Comparison of ENCODE assay signal across 8 cellular contexts in the genomic region with DNA sequence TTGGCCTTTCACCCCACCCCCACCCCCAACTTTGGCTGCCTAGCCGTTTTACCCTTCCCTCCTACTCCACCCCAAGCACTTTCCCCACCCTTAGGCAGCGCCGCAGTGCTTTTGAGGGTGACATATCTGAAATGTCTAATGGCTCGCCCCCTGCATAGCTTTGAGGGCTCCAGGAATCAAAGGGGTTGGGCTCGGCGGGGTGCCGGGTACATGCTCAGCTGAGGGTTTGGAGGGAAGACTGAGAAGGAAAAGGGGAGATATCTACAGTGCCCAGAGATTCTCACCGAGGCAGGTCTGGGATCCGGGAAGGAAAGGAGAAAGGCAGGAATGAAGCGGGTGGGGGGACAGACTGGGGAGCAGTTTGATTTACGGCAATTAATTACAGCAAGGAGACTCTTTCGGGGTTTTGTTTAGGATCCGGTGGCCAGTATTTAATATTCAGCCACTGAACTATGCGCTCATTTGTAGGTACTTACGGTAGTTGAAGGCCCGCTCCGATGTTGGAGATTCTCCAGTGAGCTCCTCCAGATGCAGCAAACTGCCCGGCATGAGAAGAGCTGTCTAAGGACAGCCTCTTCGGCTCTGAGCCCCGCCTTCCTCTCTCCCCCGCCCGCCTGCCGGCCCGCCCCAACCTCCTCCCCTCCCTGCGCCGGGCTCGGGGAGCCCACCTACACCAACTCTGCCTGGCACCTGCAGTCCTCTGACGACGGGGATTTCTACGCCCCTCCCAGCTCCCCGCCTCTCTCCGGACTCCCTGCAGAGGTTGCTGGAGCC. TPM values are rescaled to one million over a fixed set of nuclear protein-coding genes. Genes with fewer than 3 reads are reported as not detected.
DNase-seq lines count a peak whose midpoint lies in the region; ATAC-seq, FAIRE-seq and TF ChIP-seq lines count a peak whose summit lies in the region.
"Had no signal": no experiment of that assay in that cellular context is flagged by ENCODE, and none has a peak within 500 bp of the region (broad histone marks: within the 10 kb centered on the region; RNA-seq: fewer than 3 reads in every experiment).

TSS of gene IGSF1 (minus strand) at position 569 of the 774 bp plus-strand sequence. CDS start 2,632 bp downstream, outside the sequence.

- no peak within 1 kb of the TSS for H3K27ac Mint-ChIP-seq in astrocyte (ENCODE audit: unreplicated experiment)

- no peak for ATAC-seq in GM18909 (IDR thresholded peaks at IDR 0.05; ENCODE audit: poor library complexity, unreplicated experiment)

- H4K20me1 ChIP-seq in astrocyte (ENCODE audit: insufficient read depth, low read length) = no peaks in the 10 kb centered on the region

- H3K27me3 Mint-ChIP-seq in astrocyte (ENCODE audit: low read depth, unreplicated experiment) = no peaks in the 10 kb centered on the region

- no peak for FAIRE-seq in astrocyte (lab: Jason Lieb, UNC)

- no peaks in the 10 kb centered on the region for H3K9me3 ChIP-seq in astrocyte (ENCODE audit: insufficient read depth, low read depth, low read length)

- H3K9me3 Mint-ChIP-seq in astrocyte (ENCODE audit: unreplicated experiment) = no peaks in the 10 kb centered on the region

- H3K36me3 ChIP-seq in astrocyte (ENCODE audit: insufficient read depth, low read length) = no peaks in the 10 kb centered on the region

- H3K4me1 Mint-ChIP-seq in astrocyte (ENCODE audit: low read depth, unreplicated experiment) = no peaks in the 10 kb centered on the region

- H3K4me1 ChIP-seq in astrocyte (ENCODE audit: insufficient read depth, low read length) = no peaks in the 10 kb centered on the region

- no peak for TF ChIP-seq CTCF in astrocyte (IDR thresholded peaks at IDR 0.05; ENCODE audit: insufficient read depth, low read depth, low read length)

- peak within 1 kb of the TSS; percentile 54 for H3K9ac ChIP-seq in astrocyte (ENCODE audit: low read length)

- H3K4me3 ChIP-seq in astrocyte (ENCODE audit: insufficient read depth, low read depth, low read length) = peak within 1 kb of the TSS; percentile 42

- H3K79me2 ChIP-seq in astrocyte (ENCODE audit: insufficient read depth, low read length) = no peaks in the 10 kb centered on the region

- peak within 1 kb of the TSS; percentile 82 for H3K4me3 Mint-ChIP-seq in astrocyte (ENCODE audit: unreplicated experiment)

- H3K27me3 ChIP-seq in astrocyte (ENCODE audit: insufficient read depth, low read length) = no peaks in the 10 kb centered on the region

- peak; percentile 32 for DNase-seq in HT-29 (ENCODE audit: low spot score)
- DNase-seq in astrocyte (ENCODE audit: low read depth) = peak; percentile 20
- DNase-seq in iris pigment epithelial cell (ENCODE audit: low read depth) = peak; percentile 13
- peak; percentile 8 for DNase-seq in stromal cell of bone marrow (ENCODE audit: low read depth)
- DNase-seq in RKO (ENCODE audit: low spot score) = no peak
- no peak for DNase-seq in activated CD4-positive, alpha-beta T cell treated with anti-CD3 and anti-CD28 coated beads for 4 hours

- no peak within 1 kb of the TSS for H3K27ac ChIP-seq in astrocyte (ENCODE audit: low read depth, low read length)

- peak within 1 kb of the TSS; percentile 47 for H2AFZ ChIP-seq in astrocyte (ENCODE audit: low read depth, low read length)

- H3K4me2 ChIP-seq in astrocyte (ENCODE audit: low read length) = peak within 1 kb of the TSS; percentile 82

- no peaks in the 10 kb centered on the region for H3K36me3 Mint-ChIP-seq in astrocyte (ENCODE audit: low read depth, unreplicated experiment)

RNA-seq across cellular contexts. Expression of gene IGSF1, which starts in this region (rescaled TPM):
- total RNA-seq in HT-29 (2014; rRNA removed; shearing (Covaris generic)) = 0.74 and 0.83 TPM in 2 replicates
- 2.5 and 3.5 TPM in 2 replicates for total RNA-seq in astrocyte
- total RNA-seq: pulmonary artery endothelial cell had no signal

Comparison
In these comparisons a context has a peak if more than half of its experiments do, and no peak if none do; other contexts are left out.
1. Peak in DNase-seq in HT-29; RNA of the gene not detected or under 1 TPM.
2. DNase-seq: peak in astrocyte (single experiment), iris pigment epithelial cell (single experiment) and stromal cell of bone marrow (single experiment); none in RKO (single experiment) and activated CD4-positive, alpha-beta T cell treated with anti-CD3 and anti-CD28 coated beads for 4 hours (0 of 2).